Comparison of ENCODE assay signal across 26 cellular contexts in genomic region chr3:172334743-172335142, GRCh38.
DNase-seq lines count a peak whose midpoint lies in the region; ATAC-seq and TF ChIP-seq lines count a peak whose summit lies in the region.
"Had no signal": no experiment of that assay in that cellular context is flagged by ENCODE, and none has a peak within 500 bp of the region (broad histone marks: within the 10 kb centered on the region; RNA-seq: fewer than 3 reads in every experiment).

No MANE protein-coding gene starts in this region.

- H3K9me2 ChIP-seq in GM23248 (ENCODE audit: insufficient read depth) = no peaks in the 10 kb centered on the region

- peaks cover 36% of the 10 kb centered on the region for H3F3A ChIP-seq in GM23248 (ENCODE audit: insufficient read depth)

- TF ChIP-seq CTCF in body of pancreas (IDR thresholded peaks at IDR 0.05) = no peak

- no peak overlapping the region for H3K9ac ChIP-seq in GM23248

- H3K36me3 ChIP-seq in body of pancreas (replicated peaks in 1 of 2; ENCODE audit: insufficient read depth in 1 of 2, low read depth in 2 of 2) = peaks cover 9 to 27% of the 10 kb centered on the region in 2 donors
- H3K36me3 ChIP-seq in GM23248 (ENCODE audit: low read depth) = peaks cover 79% of the 10 kb centered on the region

- no peak for TF ChIP-seq POLR2A in body of pancreas (IDR thresholded peaks at IDR 0.05)

- DNase-seq in NCI-H1417 (lab: John Stamatoyannopoulos, UW) (peak in 2 of 3 experiments; percentile 32 to 78), NCI-H1417 treated with DMSO at 0.1 percent for 48 hours (lab: John Stamatoyannopoulos, UW) (no peak), NCI-H1105 (lab: John Stamatoyannopoulos, UW) (peak; percentile 56), body of pancreas (no peak), kidney tubule cell (ENCODE audit: low spot score) (peak; percentile 44), GM19238 (ENCODE audit: insufficient read length, low spot score) (no peak), GM23248 (no peak), SHP77 (lab: John Stamatoyannopoulos, UW) (no peak)
- DNase-seq: 8988T; activated CD4-positive, alpha-beta T cell treated with anti-CD3 and anti-CD28 coated beads, Interleukin-2, amount 50 U/mL, for 4 hours; activated CD8-positive, alpha-beta memory T cell treated with anti-CD3 and anti-CD28 coated beads, Interleukin-2, amount 50 U/mL, for 4 hours; activated naive CD4-positive, alpha-beta T cell treated with anti-CD3 and anti-CD28 coated beads, Interleukin-2, amount 50 U/mL, for 16 hours; amygdala; caudate nucleus; CD4-positive, alpha-beta T cell; KG1; kidney glomerular epithelial cell; NCI-H187 treated with DMSO at 0.1 percent for 48 hours; NCI-H524 treated with DMSO at 0.1 percent for 48 hours; occipital lobe; spleen; stimulated activated CD4-positive, alpha-beta T cell treated with anti-CD3 and anti-CD28 coated beads, Interleukin-2, amount 100 ng/mL, for 48 hours; substantia nigra; upper lobe of right lung had no signal

- in situ Hi-C loops in GM23248 (cut with MboI) = no loop called here

- H4K20me1 ChIP-seq in GM23248 (ENCODE audit: insufficient read depth) = no peaks in the 10 kb centered on the region

- H3K9me3 ChIP-seq in body of pancreas (no peaks in the 10 kb centered on the region), GM23248 (ENCODE audit: low read depth) (no peaks in the 10 kb centered on the region)
- H3K9me3 ChIP-seq: spleen, upper lobe of right lung had no signal

- H3K27ac ChIP-seq in body of pancreas (peak overlapping the region in 1 of 4 donors; percentile 55), GM23248 (no peak overlapping the region)
- H3K27ac ChIP-seq: spleen, upper lobe of right lung had no signal

- intact Hi-C loops in body of pancreas (cut with DNase I) = no loop called here

- H3K4me1 ChIP-seq in body of pancreas = no peaks in the 10 kb centered on the region
- H3K4me1 ChIP-seq in GM23248 (ENCODE audit: insufficient read depth) = no peaks in the 10 kb centered on the region
- H3K4me1 ChIP-seq: upper lobe of right lung had no signal

- H3K4me3 ChIP-seq in body of pancreas (no peak overlapping the region), GM23248 (no peak overlapping the region)
- H3K4me3 ChIP-seq: spleen, upper lobe of right lung had no signal

- WGBS in body of pancreas, 2 donors = 54 to 70% methylated on average over 6 of the region's 6 CpGs
- WGBS in GM23248 (ENCODE audit: low coverage in 1 of 2, low lambda C conversion rate in 2 of 2, missing lambda C conversion rate in 2 of 2), 2 experiments = 85 to 86% methylated on average over 6 of the region's 6 CpGs

- no peak overlapping the region for H3K4me2 ChIP-seq in GM23248 (ENCODE audit: unreplicated experiment)

- H2AFZ ChIP-seq in GM23248 = no peak overlapping the region

- H3K27me3 ChIP-seq in body of pancreas (no peaks in the 10 kb centered on the region), GM23248 (replicated peaks; ENCODE audit: insufficient read depth) (no peaks in the 10 kb centered on the region)
- H3K27me3 ChIP-seq: spleen, upper lobe of right lung had no signal

- peak; percentile 31 for ATAC-seq in body of pancreas
- ATAC-seq: stimulated activated effector memory CD8-positive, alpha-beta T cell treated with anti-CD3 and anti-CD28 coated beads, Interleukin-12 subunit alpha, Interleukin-12 subunit beta, amount 100 ng/mL, for 72 hours; upper lobe of right lung; WTC11 had no signal

- peaks cover 44% of the 10 kb centered on the region for H3K79me2 ChIP-seq in GM23248 (ENCODE audit: insufficient read depth)

Comparison
In these comparisons a context has a peak if more than half of its experiments do, and no peak if none do; other contexts are left out.
1. DNase-seq: peak in NCI-H1417 (2 of 3), NCI-H1105 (single experiment) and kidney tubule cell (single experiment); none in NCI-H1417 treated with DMSO at 0.1 percent for 48 hours (single experiment), body of pancreas (0 of 4), GM19238 (single experiment), GM23248 (single experiment) and SHP77 (0 of 2).